Comparison of ENCODE assay signal across 1 cellular context in genomic region chr12:76274699-76275098, GRCh38.
TF ChIP-seq lines count a peak whose summit lies in the region.

No MANE protein-coding gene starts in this region.

TF ChIP-seq in SK-N-SH, 30 proteins besides CTCF, POLR2A, EP300 and RAD21 (continued from another document):
- TF ChIP-seq, protein P1, sequence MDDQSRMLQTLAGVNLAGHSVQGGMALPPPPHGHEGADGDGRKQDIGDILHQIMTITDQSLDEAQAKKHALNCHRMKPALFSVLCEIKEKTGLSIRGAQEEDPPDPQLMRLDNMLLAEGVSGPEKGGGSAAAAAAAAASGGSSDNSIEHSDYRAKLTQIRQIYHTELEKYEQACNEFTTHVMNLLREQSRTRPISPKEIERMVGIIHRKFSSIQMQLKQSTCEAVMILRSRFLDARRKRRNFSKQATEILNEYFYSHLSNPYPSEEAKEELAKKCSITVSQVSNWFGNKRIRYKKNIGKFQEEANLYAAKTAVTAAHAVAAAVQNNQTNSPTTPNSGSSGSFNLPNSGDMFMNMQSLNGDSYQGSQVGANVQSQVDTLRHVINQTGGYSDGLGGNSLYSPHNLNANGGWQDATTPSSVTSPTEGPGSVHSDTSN (IDR thresholded peaks at IDR 0.05): peak; percentile 95
- TF ChIP-seq FOSL2 (IDR thresholded peaks at IDR 0.05; ENCODE audit: borderline replicate concordance, low read depth) (peak; percentile 65), MEF2A (IDR thresholded peaks at IDR 0.05; ENCODE audit: borderline replicate concordance, low read depth) (no peak), JUND (IDR thresholded peaks at IDR 0.05) (peak; percentile 60), POLR2AphosphoS5 (IDR thresholded peaks at IDR 0.05; ENCODE audit: low read depth, low read length) (peak; percentile 22; the same call in 1 of the 2 replicates), GATA2 (CRISPR knock-in tag; IDR thresholded peaks at IDR 0.05) (no peak), MXI1 (IDR thresholded peaks at IDR 0.05; ENCODE audit: low read depth, low read length) (no peak), RCOR1 (IDR thresholded peaks at IDR 0.05; ENCODE audit: low read length) (no peak), SIN3A (IDR thresholded peaks at IDR 0.05; ENCODE audit: borderline replicate concordance, low read depth, low read length) (0 out of 2 replicates have a peak, but pooled peaks have one; percentile 37), NFIC (IDR thresholded peaks at IDR 0.05; ENCODE audit: borderline replicate concordance) (peak; percentile 34; the same call in 1 of the 2 replicates), ELF1 (IDR thresholded peaks at IDR 0.05) (no peak), TAF1 (IDR thresholded peaks at IDR 0.05; ENCODE audit: borderline replicate concordance, low read depth, low read length) (no peak), MAX (IDR thresholded peaks at IDR 0.05; ENCODE audit: low read depth) (peak; percentile 60), EZH2phosphoT487 (IDR thresholded peaks at IDR 0.05; ENCODE audit: borderline replicate concordance, low read depth) (no peak), YY1 (IDR thresholded peaks at IDR 0.05; ENCODE audit: low read depth) (no peak), NRF1 (IDR thresholded peaks at IDR 0.05; ENCODE audit: low read depth, low read length) (no peak), TEAD4 (IDR thresholded peaks at IDR 0.05; ENCODE audit: borderline replicate concordance, insufficient read depth) (no peak), IRF3 (IDR thresholded peaks at IDR 0.05; ENCODE audit: low read depth, low read length) (no peak), FOXM1 (IDR thresholded peaks at IDR 0.05; ENCODE audit: low read depth) (no peak)
- TF ChIP-seq, protein P2, sequence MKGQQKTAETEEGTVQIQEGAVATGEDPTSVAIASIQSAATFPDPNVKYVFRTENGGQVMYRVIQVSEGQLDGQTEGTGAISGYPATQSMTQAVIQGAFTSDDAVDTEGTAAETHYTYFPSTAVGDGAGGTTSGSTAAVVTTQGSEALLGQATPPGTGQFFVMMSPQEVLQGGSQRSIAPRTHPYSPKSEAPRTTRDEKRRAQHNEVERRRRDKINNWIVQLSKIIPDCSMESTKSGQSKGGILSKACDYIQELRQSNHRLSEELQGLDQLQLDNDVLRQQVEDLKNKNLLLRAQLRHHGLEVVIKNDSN (IDR thresholded peaks at IDR 0.05; ENCODE audit: borderline replicate concordance, low read depth): no peak
- TF ChIP-seq, protein P3, sequence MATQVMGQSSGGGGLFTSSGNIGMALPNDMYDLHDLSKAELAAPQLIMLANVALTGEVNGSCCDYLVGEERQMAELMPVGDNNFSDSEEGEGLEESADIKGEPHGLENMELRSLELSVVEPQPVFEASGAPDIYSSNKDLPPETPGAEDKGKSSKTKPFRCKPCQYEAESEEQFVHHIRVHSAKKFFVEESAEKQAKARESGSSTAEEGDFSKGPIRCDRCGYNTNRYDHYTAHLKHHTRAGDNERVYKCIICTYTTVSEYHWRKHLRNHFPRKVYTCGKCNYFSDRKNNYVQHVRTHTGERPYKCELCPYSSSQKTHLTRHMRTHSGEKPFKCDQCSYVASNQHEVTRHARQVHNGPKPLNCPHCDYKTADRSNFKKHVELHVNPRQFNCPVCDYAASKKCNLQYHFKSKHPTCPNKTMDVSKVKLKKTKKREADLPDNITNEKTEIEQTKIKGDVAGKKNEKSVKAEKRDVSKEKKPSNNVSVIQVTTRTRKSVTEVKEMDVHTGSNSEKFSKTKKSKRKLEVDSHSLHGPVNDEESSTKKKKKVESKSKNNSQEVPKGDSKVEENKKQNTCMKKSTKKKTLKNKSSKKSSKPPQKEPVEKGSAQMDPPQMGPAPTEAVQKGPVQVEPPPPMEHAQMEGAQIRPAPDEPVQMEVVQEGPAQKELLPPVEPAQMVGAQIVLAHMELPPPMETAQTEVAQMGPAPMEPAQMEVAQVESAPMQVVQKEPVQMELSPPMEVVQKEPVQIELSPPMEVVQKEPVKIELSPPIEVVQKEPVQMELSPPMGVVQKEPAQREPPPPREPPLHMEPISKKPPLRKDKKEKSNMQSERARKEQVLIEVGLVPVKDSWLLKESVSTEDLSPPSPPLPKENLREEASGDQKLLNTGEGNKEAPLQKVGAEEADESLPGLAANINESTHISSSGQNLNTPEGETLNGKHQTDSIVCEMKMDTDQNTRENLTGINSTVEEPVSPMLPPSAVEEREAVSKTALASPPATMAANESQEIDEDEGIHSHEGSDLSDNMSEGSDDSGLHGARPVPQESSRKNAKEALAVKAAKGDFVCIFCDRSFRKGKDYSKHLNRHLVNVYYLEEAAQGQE (IDR thresholded peaks at IDR 0.05; ENCODE audit: low read depth, low read length): no peak
TF ChIP-seq in SK-N-SH: peak in this region for 8.
